Comparison of ENCODE assay signal across 18 cellular contexts in the genomic region with DNA sequence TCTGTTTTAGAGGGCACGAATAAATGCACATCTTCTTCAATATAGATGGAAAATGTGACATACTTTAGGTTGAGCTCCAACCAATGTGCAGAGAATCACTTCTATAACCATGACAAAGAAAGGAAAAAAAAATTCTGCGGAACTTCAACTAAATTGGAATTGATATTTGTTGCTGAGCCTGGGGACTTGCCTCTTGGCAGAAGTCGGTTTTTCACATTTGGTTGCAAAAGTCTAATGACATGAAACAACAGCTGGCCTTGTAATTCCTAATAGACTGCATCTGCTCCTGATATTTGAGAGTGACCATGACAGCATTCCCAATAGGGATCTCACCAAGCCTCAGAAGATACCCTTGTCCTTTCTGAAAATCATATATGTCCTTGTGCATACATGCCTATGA.
"Had no signal": no experiment of that assay in that cellular context is flagged by ENCODE, and none has a peak within 500 bp of the region (broad histone marks: within the 10 kb centered on the region; RNA-seq: fewer than 3 reads in every experiment).

No MANE protein-coding gene starts in this region.

- H3K27ac Mint-ChIP-seq: activated naive CD4-positive, alpha-beta T cell treated with anti-CD3 and anti-CD28 coated beads, Interleukin-2, amount 50 U/mL, for 24 hours; activated T-cell treated with anti-CD3 and anti-CD28 coated beads, Interleukin-2, amount 50 U/mL, for 72 hours; neural progenitor cell had no signal

- H3K36me3 Mint-ChIP-seq: activated naive CD4-positive, alpha-beta T cell treated with anti-CD3 and anti-CD28 coated beads, Interleukin-2, amount 50 U/mL, for 24 hours; neural progenitor cell had no signal

- H3K4me1 ChIP-seq: foreskin keratinocyte, neural progenitor cell, thyroid gland had no signal

- FAIRE-seq: keratinocyte had no signal

- H3K36me3 ChIP-seq: neural progenitor cell, thyroid gland had no signal

- H3K4me3 Mint-ChIP-seq: activated naive CD4-positive, alpha-beta T cell treated with anti-CD3 and anti-CD28 coated beads, Interleukin-2, amount 50 U/mL, for 24 hours; activated T-cell treated with anti-CD3 and anti-CD28 coated beads, Interleukin-2, amount 50 U/mL, for 72 hours; neural progenitor cell had no signal

- H3K4me3 ChIP-seq: dorsolateral prefrontal cortex, neural progenitor cell, thyroid gland had no signal

- H3K27ac ChIP-seq: dorsolateral prefrontal cortex, foreskin keratinocyte, neural progenitor cell, thyroid gland, VCaP had no signal

- ATAC-seq: activated T-cell treated with anti-CD3 and anti-CD28 coated beads, Interleukin-2, amount 50 U/mL, for 72 hours; foreskin keratinocyte; left lobe of liver had no signal

- H3K4me1 Mint-ChIP-seq: activated naive CD4-positive, alpha-beta T cell treated with anti-CD3 and anti-CD28 coated beads, Interleukin-2, amount 50 U/mL, for 24 hours; neural progenitor cell had no signal

- H3K27me3 ChIP-seq: dorsolateral prefrontal cortex, foreskin keratinocyte, neural progenitor cell, thyroid gland had no signal

- H3K9me3 ChIP-seq: thyroid gland had no signal

- DNase-seq: activated CD4-positive, CD25-positive, alpha-beta regulatory T cell treated with anti-CD3 and anti-CD28 coated beads, Interleukin-2, amount 50 U/mL, for 72 hours; activated gamma-delta T cell; activated T-cell treated with anti-CD3 and anti-CD28 coated beads, Interleukin-2, amount 50 U/mL, for 72 hours; dorsolateral prefrontal cortex; foreskin keratinocyte; glutamatergic neuron; hypothalamus; mammary epithelial cell; midbrain; stimulated activated CD4-positive, alpha-beta T cell treated with anti-CD3 and anti-CD28 coated beads, Interleukin-2, amount 100 ng/mL, for 24 hours; stimulated activated naive CD4-positive, alpha-beta T cell treated with Interleukin-2 at 50 U/mL for 16 hours; T-helper 2 cell; thyroid gland had no signal
